9 cellular contexts compared by ENCODE assay signal in the genomic region with DNA sequence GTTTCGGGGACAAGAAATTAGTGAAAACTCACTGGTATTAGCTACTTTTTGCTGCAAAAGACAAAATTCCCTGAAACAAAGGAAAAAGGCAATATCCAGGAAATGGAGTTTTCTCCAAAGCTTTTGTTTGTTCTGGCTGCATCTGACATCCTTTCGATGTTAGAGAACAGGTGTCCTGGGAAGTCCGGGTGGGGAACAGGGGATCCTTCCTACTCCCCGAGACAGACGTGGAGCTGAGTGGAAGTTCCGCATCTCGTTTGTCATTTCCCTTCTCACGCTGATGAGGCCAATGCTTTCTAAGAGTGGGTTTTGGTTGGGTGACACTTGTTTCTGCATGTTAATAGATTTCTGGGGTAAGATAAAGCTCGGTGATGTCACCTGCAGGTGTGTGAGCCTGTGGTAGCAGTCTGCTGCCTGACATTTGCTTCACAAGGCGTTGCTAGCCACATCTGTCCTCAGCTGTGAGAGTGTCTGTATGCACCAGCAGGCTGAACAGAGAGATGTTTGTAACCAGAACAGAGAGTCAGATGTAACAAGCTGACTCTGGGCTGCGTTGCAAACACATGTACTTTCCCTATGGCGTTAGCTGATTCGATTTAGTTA.
DNase-seq lines count a peak whose midpoint lies in the region; ATAC-seq and TF ChIP-seq lines count a peak whose summit lies in the region.
"Had no signal": no experiment of that assay in that cellular context is flagged by ENCODE, and none has a peak within 500 bp of the region (broad histone marks: within the 10 kb centered on the region; RNA-seq: fewer than 3 reads in every experiment).

No MANE protein-coding gene starts in this region.

- no peaks in the 10 kb centered on the region for H3F3A ChIP-seq in smooth muscle cell (ENCODE audit: low read depth)

- peak; percentile 41 to 62 for DNase-seq in activated CD4-positive, alpha-beta T cell treated with anti-CD3 and anti-CD28 coated beads, Interleukin-2, amount 50 U/mL, for 48 hours
- DNase-seq in SIG-M5 treated with dmso at 0.1 percent for 504 hours (lab: John Stamatoyannopoulos, UW; ENCODE audit: unreplicated experiment) (no peak), smooth muscle cell (lab: John Stamatoyannopoulos, UW; ENCODE audit: unreplicated experiment) (no peak), thyroid gland (no peak)
- DNase-seq: left cardiac atrium had no signal

- H3K4me1 ChIP-seq in smooth muscle cell (ENCODE audit: low read depth) (peaks cover 5% of the 10 kb centered on the region), thyroid gland (no peaks in the 10 kb centered on the region)

- no peaks in the 10 kb centered on the region for H4K20me1 ChIP-seq in smooth muscle cell (ENCODE audit: low read depth)

- no peak overlapping the region for H3K4me2 ChIP-seq in smooth muscle cell

- TF ChIP-seq CTCF in smooth muscle cell (IDR thresholded peaks at IDR 0.05; ENCODE audit: borderline replicate concordance, insufficient read depth, poor library complexity, severe bottlenecking) (no peak), thyroid gland (IDR thresholded peaks at IDR 0.05) (no peak)

- TF ChIP-seq POLR2A in thyroid gland (IDR thresholded peaks at IDR 0.05): no peak

- H3K27ac ChIP-seq in layer of hippocampus (ENCODE audit: low read depth, low read length): peak overlapping the region; percentile 63
- H3K27ac ChIP-seq in smooth muscle cell (ENCODE audit: low read depth): no peak overlapping the region
- H3K27ac ChIP-seq in thyroid gland: no peak overlapping the region
- H3K27ac ChIP-seq: SJCRH30 had no signal

- no peaks in the 10 kb centered on the region for H3K9me3 ChIP-seq in smooth muscle cell (replicated peaks; ENCODE audit: low read depth)
- no peaks in the 10 kb centered on the region for H3K9me3 ChIP-seq in thyroid gland
- H3K9me3 ChIP-seq: SJCRH30 had no signal

- H2AFZ ChIP-seq in smooth muscle cell (ENCODE audit: low read depth): no peak overlapping the region

- no peak overlapping the region for H3K4me3 ChIP-seq in smooth muscle cell
- no peak overlapping the region for H3K4me3 ChIP-seq in thyroid gland (replicated peaks in 1 of 3)
- H3K4me3 ChIP-seq: SJCRH30 had no signal

- no peaks in the 10 kb centered on the region for H3K27me3 ChIP-seq in layer of hippocampus (ENCODE audit: control insufficient read depth, insufficient read depth, low read length)
- peaks cover 37% of the 10 kb centered on the region for H3K27me3 ChIP-seq in smooth muscle cell (ENCODE audit: low read depth)
- H3K27me3 ChIP-seq in thyroid gland: no peaks in the 10 kb centered on the region

- H3K36me3 ChIP-seq in smooth muscle cell (ENCODE audit: low read depth) (no peaks in the 10 kb centered on the region), thyroid gland (no peaks in the 10 kb centered on the region)
- H3K36me3 ChIP-seq: SJCRH30 had no signal

- 73% methylated on average over 13 of the region's 13 CpGs for WGBS in smooth muscle cell (ENCODE audit: low lambda C conversion rate)
- WGBS in thyroid gland, 2 donors: 53 to 72% methylated on average over 13 of the region's 13 CpGs

- H3K79me2 ChIP-seq in smooth muscle cell (ENCODE audit: low read depth): no peaks in the 10 kb centered on the region

- no peak overlapping the region for H3K9ac ChIP-seq in smooth muscle cell (ENCODE audit: low read depth)

- peak; percentile 73 for ATAC-seq in GM19452 (IDR thresholded peaks at IDR 0.05; ENCODE audit: unreplicated experiment)
- ATAC-seq in HG03378 (IDR thresholded peaks at IDR 0.05; ENCODE audit: unreplicated experiment): peak; percentile 84

- intact Hi-C loops in thyroid gland (cut with DNase I): no loop called here

Comparison
In these comparisons a context has a peak if more than half of its experiments do, and no peak if none do; other contexts are left out.
1. DNase-seq: peak in activated CD4-positive, alpha-beta T cell treated with anti-CD3 and anti-CD28 coated beads, Interleukin-2, amount 50 U/mL, for 48 hours (2 of 2); none in SIG-M5 treated with dmso at 0.1 percent for 504 hours (single experiment), smooth muscle cell (single experiment) and thyroid gland (0 of 2).